19 cellular contexts compared by ENCODE assay signal in the genomic region with DNA sequence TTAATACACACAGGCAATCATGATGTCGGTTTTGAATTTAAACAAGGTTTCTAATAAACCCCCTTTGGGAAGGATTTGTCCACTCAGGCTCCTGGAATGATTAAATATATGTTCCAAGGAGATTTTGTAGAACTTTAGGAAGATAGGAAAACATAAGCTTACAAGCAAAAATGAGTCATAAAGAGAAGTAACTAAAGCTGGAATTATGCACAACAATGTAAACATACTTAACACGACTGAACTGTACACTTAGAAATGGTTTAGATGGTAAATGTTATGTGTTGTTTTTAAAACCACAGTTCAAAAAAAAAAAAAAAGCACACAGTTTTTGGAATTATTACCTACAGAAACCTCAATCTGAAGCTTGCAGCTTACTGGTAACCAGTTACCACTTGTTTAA.
DNase-seq lines count a peak whose midpoint lies in the region; ATAC-seq, FAIRE-seq and TF ChIP-seq lines count a peak whose summit lies in the region.
"Had no signal": no experiment of that assay in that cellular context is flagged by ENCODE, and none has a peak within 500 bp of the region (broad histone marks: within the 10 kb centered on the region; RNA-seq: fewer than 3 reads in every experiment).

No MANE protein-coding gene starts in this region.

- peaks cover 11% of the 10 kb centered on the region for H3K4me1 ChIP-seq in PC-3 (ENCODE audit: insufficient read depth, low read length)
- no peaks in the 10 kb centered on the region for H3K4me1 ChIP-seq in adrenal gland (replicated peaks in 1 of 2)
- H3K4me1 ChIP-seq: A549, Caco-2 had no signal

- POLR2A ChIA-PET in PC-3 (lab: Charles Lee; ENCODE audit: unreplicated experiment), result no interaction called here
- POLR2A ChIA-PET in RWPE1 (lab: Yijun Ruan, JAX; ENCODE audit: low non-redundant PET), result no interaction called here

- ATAC-seq in PC-3, result peak; percentile 71
- ATAC-seq: A549, GM23338 had no signal

- no peaks in the 10 kb centered on the region for H3K9me2 ChIP-seq in PC-3 (replicated peaks; ENCODE audit: low read length)

- DNase-seq in ELR (ENCODE audit: low read depth) (peak; percentile 3), PC-3 (peak; percentile 23), bronchial epithelial cell (ENCODE audit: low read depth) (peak; percentile 7), fibroblast of villous mesenchyme (ENCODE audit: low read depth) (peak; percentile 56), GM10266 (ENCODE audit: extremely low spot score) (no peak), RWPE1 (ENCODE audit: low spot score) (no peak), adrenal gland (no peak), midbrain (lab: John Stamatoyannopoulos, UW) (no peak)
- DNase-seq: AML-193; Caco-2; CD4-positive, alpha-beta T cell; GDM1; H7 had no signal

- H3F3A ChIP-seq in PC-3 (ENCODE audit: low read length, unreplicated experiment), result no peaks in the 10 kb centered on the region

- intact Hi-C loops in PC-3 (cut with micrococcal nuclease), result loop anchor here (1.0 kb wide), 1 partner anchor 11 kb away; no protein-coding TSS in a partner anchor
- intact Hi-C loops in adrenal gland (cut with DNase I), result no loop called here

- no peak for TF ChIP-seq POLR2A in adrenal gland (IDR thresholded peaks at IDR 0.05)

- H2AFZ ChIP-seq in PC-3 (ENCODE audit: low read length), result no peak overlapping the region
- H2AFZ ChIP-seq: GM23338 had no signal

- no peak overlapping the region for H3K4me2 ChIP-seq in PC-3 (ENCODE audit: low read length)
- H3K4me2 ChIP-seq: A549, GM23338 had no signal

- no peaks in the 10 kb centered on the region for H3K36me3 ChIP-seq in PC-3 (ENCODE audit: low read depth, low read length)
- no peaks in the 10 kb centered on the region for H3K36me3 ChIP-seq in bronchial epithelial cell (ENCODE audit: control insufficient read depth, insufficient read depth, low read length)
- H3K36me3 ChIP-seq in adrenal gland (replicated peaks in 1 of 2), result no peaks in the 10 kb centered on the region

- no peak for TF ChIP-seq CTCF in PC-3 (conservative IDR thresholded peaks at IDR 0.05; ENCODE audit: low read depth, low read length)
- TF ChIP-seq CTCF in bronchial epithelial cell (IDR thresholded peaks at IDR 0.05; ENCODE audit: insufficient read depth, low read length, severe bottlenecking), result no peak
- TF ChIP-seq CTCF in fibroblast of villous mesenchyme (IDR thresholded peaks at IDR 0.05; ENCODE audit: insufficient read depth, low read depth, low read length), result no peak
- TF ChIP-seq CTCF in GM10266 (IDR thresholded peaks at IDR 0.05; ENCODE audit: control insufficient read depth, insufficient read depth, low read depth, missing control alignments), result no peak
- no peak for TF ChIP-seq CTCF in RWPE1 (conservative IDR thresholded peaks at IDR 0.05; ENCODE audit: low read depth)
- TF ChIP-seq CTCF in adrenal gland (IDR thresholded peaks at IDR 0.05), result no peak

- no peak overlapping the region for H3K27ac ChIP-seq in PC-3 (ENCODE audit: low read length)
- no peak overlapping the region for H3K27ac ChIP-seq in RWPE1
- no peak overlapping the region for H3K27ac ChIP-seq in adrenal gland
- H3K27ac ChIP-seq: 22Rv1, A549, C4-2B had no signal

- H3K79me2 ChIP-seq in PC-3 (ENCODE audit: low read length), result no peaks in the 10 kb centered on the region

- no peak for FAIRE-seq in bronchial epithelial cell (lab: Jason Lieb, UNC)
- FAIRE-seq: A549, D721Med, HTR-8/SVneo had no signal

- CTCF ChIA-PET in PC-3 (lab: Charles Lee), result interaction anchor here (0.7 kb wide), 1 partner anchor 1449 kb away, joined by 3 read pairs; no protein-coding TSS in a partner anchor
- CTCF ChIA-PET in RWPE1 (lab: Yijun Ruan, JAX), result interaction anchor here (0.6 to 1.2 kb wide), 2 partner anchors 24 to 455 kb away, joined by 3 to 4 read pairs; no protein-coding TSS in a partner anchor

- H3K4me3 ChIP-seq in PC-3 (ENCODE audit: low read length), result no peak overlapping the region
- no peak overlapping the region for H3K4me3 ChIP-seq in bronchial epithelial cell (ENCODE audit: low read depth, low read length)
- no peak overlapping the region for H3K4me3 ChIP-seq in fibroblast of villous mesenchyme (ENCODE audit: low read depth, low read length)
- no peak overlapping the region for H3K4me3 ChIP-seq in adrenal gland
- H3K4me3 ChIP-seq: A549, GM23338 had no signal

- no peaks in the 10 kb centered on the region for H3K27me3 ChIP-seq in PC-3 (ENCODE audit: low read length)
- H3K27me3 ChIP-seq in bronchial epithelial cell (ENCODE audit: control insufficient read depth, insufficient read depth, low read length), result no peaks in the 10 kb centered on the region
- no peaks in the 10 kb centered on the region for H3K27me3 ChIP-seq in adrenal gland

- BruUV-seq in PC-3 (replicated peaks; lab: Mats Ljungman, UMichigan), result no TSS peak

- H3K9ac ChIP-seq in PC-3 (ENCODE audit: low read length), result no peak overlapping the region

- H3K9me3 ChIP-seq in PC-3 (ENCODE audit: low read length), result no peaks in the 10 kb centered on the region
- no peaks in the 10 kb centered on the region for H3K9me3 ChIP-seq in adrenal gland (replicated peaks in 1 of 3)
- H3K9me3 ChIP-seq: A549 had no signal

- WGBS in adrenal gland, 4 donors, result 74 to 87% (median 84%) methylated on average over 2 of the region's 2 CpGs

- H4K20me1 ChIP-seq in PC-3 (ENCODE audit: low read length), result no peaks in the 10 kb centered on the region

Comparison
In these comparisons a context has a peak if more than half of its experiments do, and no peak if none do; other contexts are left out.
1. DNase-seq: peak in ELR (single experiment), PC-3 (single experiment), bronchial epithelial cell (single experiment) and fibroblast of villous mesenchyme (single experiment); none in GM10266 (single experiment), RWPE1 (single experiment), adrenal gland (0 of 7) and midbrain (single experiment).